ENCODE assay signal across 20 cellular contexts in genomic region chr2:100054426-100054825, GRCh38.
"Had no signal": no experiment of that assay in that cellular context is flagged by ENCODE, and none has a peak within 500 bp of the region (broad histone marks: within the 10 kb centered on the region; RNA-seq: fewer than 3 reads in every experiment).

No MANE protein-coding gene starts in this region.

- H3K27me3 Mint-ChIP-seq: activated CD4-positive, alpha-beta T cell treated with anti-CD3 and anti-CD28 coated beads, Interleukin-2, amount 10 ng/mL, durations not matched to agents 7 days and 5 days; activated T-cell treated with anti-CD3 and anti-CD28 coated beads, Interleukin-2, amount 50 U/mL, for 24 hours had no signal

- H3K4me3 ChIP-seq: ascending aorta, breast epithelium, gastrocnemius medialis, lung, ovary, psoas muscle, right lobe of liver, stomach had no signal

- H3K27ac ChIP-seq: ascending aorta, breast epithelium, gastrocnemius medialis, ovary, psoas muscle, right lobe of liver had no signal

- H3K36me3 ChIP-seq: ascending aorta, breast epithelium, gastrocnemius medialis, ovary, right lobe of liver, stomach had no signal

- ATAC-seq: activated CD8-positive, alpha-beta T cell treated with anti-CD3 and anti-CD28 coated beads, Interleukin-2, amount 10 ng/mL, durations not matched to agents 7 days and 5 days; gastrocnemius medialis; psoas muscle; right lobe of liver had no signal

- DNase-seq: activated CD4-positive, alpha-beta T cell treated with anti-CD3 and anti-CD28 coated beads, Interleukin-2, amount 10 ng/mL, durations not matched to agents 7 days and 5 days; activated CD8-positive, alpha-beta T cell treated with anti-CD3 and anti-CD28 coated beads, Interleukin-2, amount 10 ng/mL, durations not matched to agents 7 days and 5 days; activated naive CD4-positive, alpha-beta T cell treated with anti-CD3 and anti-CD28 coated beads for 36 hours; activated T-cell treated with anti-CD3 and anti-CD28 coated beads, Interleukin-2, amount 50 U/mL, for 24 hours; cortex of kidney; gastrocnemius medialis; head of caudate nucleus; midbrain; ovary; psoas muscle; right lobe of liver; small intestine; stimulated activated CD4-positive, alpha-beta T cell treated with anti-CD3 and anti-CD28 coated beads, Interleukin-15, amount 100 ng/mL, for 24 hours; stimulated activated CD4-positive, alpha-beta T cell treated with anti-CD3 and anti-CD28 coated beads, Interleukin-2, amount 100 ng/mL, for 48 hours; stomach had no signal

- H3K9me3 Mint-ChIP-seq: activated CD4-positive, alpha-beta T cell treated with anti-CD3 and anti-CD28 coated beads, Interleukin-2, amount 10 ng/mL, durations not matched to agents 7 days and 5 days; activated naive CD4-positive, alpha-beta T cell treated with anti-CD3 and anti-CD28 coated beads for 36 hours; activated T-cell treated with anti-CD3 and anti-CD28 coated beads, Interleukin-2, amount 50 U/mL, for 24 hours; activated T-helper 2 cell treated with anti-CD3 and anti-CD28 coated beads, Interferon-gamma antibody, Interleukin-2, Interleukin-4, amounts not matched to agents 10 μg/mL and 5 μg/mL and 100 μg/mL, durations not matched to agents 14 hours and 24 hours and 36 hours; neural crest cell had no signal

- H3K27ac Mint-ChIP-seq: activated CD4-positive, alpha-beta T cell treated with anti-CD3 and anti-CD28 coated beads, Interleukin-2, amount 10 ng/mL, durations not matched to agents 7 days and 5 days; activated CD8-positive, alpha-beta T cell treated with anti-CD3 and anti-CD28 coated beads, Interleukin-2, amount 10 ng/mL, durations not matched to agents 7 days and 5 days; activated naive CD4-positive, alpha-beta T cell treated with anti-CD3 and anti-CD28 coated beads for 36 hours; activated T-cell treated with anti-CD3 and anti-CD28 coated beads, Interleukin-2, amount 50 U/mL, for 24 hours; activated T-helper 2 cell treated with anti-CD3 and anti-CD28 coated beads, Interferon-gamma antibody, Interleukin-2, Interleukin-4, amounts not matched to agents 10 μg/mL and 5 μg/mL and 100 μg/mL, durations not matched to agents 14 hours and 24 hours and 36 hours had no signal

- H3K4me3 Mint-ChIP-seq: activated CD4-positive, alpha-beta T cell treated with anti-CD3 and anti-CD28 coated beads, Interleukin-2, amount 10 ng/mL, durations not matched to agents 7 days and 5 days; activated CD8-positive, alpha-beta T cell treated with anti-CD3 and anti-CD28 coated beads, Interleukin-2, amount 10 ng/mL, durations not matched to agents 7 days and 5 days; activated naive CD4-positive, alpha-beta T cell treated with anti-CD3 and anti-CD28 coated beads for 36 hours; activated T-cell treated with anti-CD3 and anti-CD28 coated beads, Interleukin-2, amount 50 U/mL, for 24 hours; neural crest cell had no signal

- H3K9me3 ChIP-seq: ascending aorta, breast epithelium, gastrocnemius medialis, ovary, psoas muscle, right lobe of liver, stomach had no signal

- H3K4me1 ChIP-seq: ascending aorta, breast epithelium, gastrocnemius medialis, psoas muscle, right lobe of liver had no signal

- H3K27me3 ChIP-seq: ascending aorta, breast epithelium, gastrocnemius medialis, ovary, right lobe of liver, stomach had no signal
